20 cellular contexts compared by ENCODE assay signal in genomic region chr17:29504711-29505110, GRCh38.
A peak's percentile ranks its signal among the peaks of the same experiment; 100 is the strongest.
DNase-seq lines count a peak whose midpoint lies in the region; ATAC-seq, FAIRE-seq and TF ChIP-seq lines count a peak whose summit lies in the region.
"Had no signal": no experiment of that assay in that cellular context is flagged by ENCODE, and none has a peak within 500 bp of the region (broad histone marks: within the 10 kb centered on the region; RNA-seq: fewer than 3 reads in every experiment).

No MANE protein-coding gene starts in this region.

- H3F3A ChIP-seq in PC-9 (ENCODE audit: insufficient read depth, low read depth) = peaks cover 10% of the 10 kb centered on the region; the same call in 1 of the 2 replicates

- peak; percentile 83 for ATAC-seq in omental fat pad (ENCODE audit: low FRiP score)
- ATAC-seq in HG03108 (IDR thresholded peaks at IDR 0.05; ENCODE audit: unreplicated experiment) = no peak
- no peak for ATAC-seq in GM18867 (IDR thresholded peaks at IDR 0.05; ENCODE audit: unreplicated experiment)
- ATAC-seq: SK-N-SH treated with all-trans-retinoic acid at 6 μM for 48 hours, T-cell had no signal

- peaks cover 1% of the 10 kb centered on the region for H3K36me3 ChIP-seq in fibroblast of lung (ENCODE audit: control insufficient read depth, insufficient read depth, low read length)
- H3K36me3 ChIP-seq in PC-9 (ENCODE audit: low read depth) = peaks cover 52% of the 10 kb centered on the region

- no peak overlapping the region for H2AFZ ChIP-seq in fibroblast of lung (ENCODE audit: low read length)
- H2AFZ ChIP-seq in PC-9 = no peak overlapping the region

- intact Hi-C loops in PC-9 (cut with micrococcal nuclease; ENCODE audit: unreplicated experiment) = no loop called here

- no peak overlapping the region for H3K27ac ChIP-seq in fibroblast of lung (ENCODE audit: insufficient read depth, low read length)
- no peak overlapping the region for H3K27ac ChIP-seq in PC-9

- DNase-seq in amniotic epithelial cell (ENCODE audit: low read depth) (peak; percentile 85), fibroblast of lung (ENCODE audit: low read depth in 2 of 2) (peak; percentile 7 to 46), omental fat pad (ENCODE audit: low spot score) (no peak), iPS-NIHi11 (ENCODE audit: low spot score) (no peak), PC-9 (no peak)
- DNase-seq: ACHN; CD4-positive, alpha-beta T cell; GOT3; KBM-7; MV-4-11; NCI-H1694 treated with DMSO at 0.1 percent for 48 hours; NCI-H510A; NCI-H748 treated with DMSO at 0.1 percent for 48 hours; NK-92 treated with Interleukin-12 subunit alpha and Interleukin-12 subunit beta, amount 100 ng/mL, for 24 hours; SHP77; T-cell had no signal

- FAIRE-seq in G401.6 (lab: Jason Lieb, UNC) = peak; percentile 46

- H3K4me3 ChIP-seq in fibroblast of lung (replicated peaks in 1 of 4; ENCODE audit: control extremely low read depth in 1 of 4, insufficient read depth in 1 of 4, low read depth in 3 of 4, low read length in 4 of 4) (no peak overlapping the region), PC-9 (no peak overlapping the region)

- no peaks in the 10 kb centered on the region for H3K79me2 ChIP-seq in fibroblast of lung (ENCODE audit: control insufficient read depth, insufficient read depth, low read length)
- H3K79me2 ChIP-seq in PC-9 (ENCODE audit: low read depth) = no peaks in the 10 kb centered on the region

- CTCF ChIA-PET in PC-9 (lab: Charles Lee) = no interaction called here

- H3K27me3 ChIP-seq in fibroblast of lung (ENCODE audit: control insufficient read depth, insufficient read depth, low read length) (no peaks in the 10 kb centered on the region), PC-9 (ENCODE audit: insufficient read depth, low read depth) (no peaks in the 10 kb centered on the region)

- H3K4me1 ChIP-seq in fibroblast of lung (ENCODE audit: control insufficient read depth, extremely low read depth, insufficient read depth, low read length) (no peaks in the 10 kb centered on the region), PC-9 (replicated peaks; ENCODE audit: insufficient read depth) (no peaks in the 10 kb centered on the region)

- H3K9me3 ChIP-seq in fibroblast of lung (ENCODE audit: control insufficient read depth, insufficient read depth, low read depth, low read length) = no peaks in the 10 kb centered on the region
- no peaks in the 10 kb centered on the region for H3K9me3 ChIP-seq in PC-9 (ENCODE audit: insufficient read depth, low read depth)

- H3K9ac ChIP-seq in fibroblast of lung (ENCODE audit: insufficient read depth, low read length) = no peak overlapping the region

- no peaks in the 10 kb centered on the region for H3K9me2 ChIP-seq in PC-9 (ENCODE audit: insufficient read depth)

- no TSS peak for BruUV-seq in PC-9 (replicated peaks; lab: Mats Ljungman, UMichigan)

- no peak for TF ChIP-seq CTCF in fibroblast of lung (conservative IDR thresholded peaks at IDR 0.05 in 1 of 2, IDR thresholded peaks at IDR 0.05 in 1 of 2; ENCODE audit: low read depth in 1 of 2, low read length in 2 of 2)
- TF ChIP-seq CTCF in omental fat pad (IDR thresholded peaks at IDR 0.05) = no peak
- TF ChIP-seq CTCF in PC-9 (conservative IDR thresholded peaks at IDR 0.05) = no peak

- H3K4me2 ChIP-seq in fibroblast of lung (ENCODE audit: extremely low read depth, insufficient read depth, low read length) (no peak overlapping the region), PC-9 (no peak overlapping the region)

- POLR2A ChIA-PET in PC-9 (lab: Charles Lee; ENCODE audit: unreplicated experiment) = interaction anchor here (0.7 kb wide), 2 partner anchors 666 to 900 kb away, joined by 3 read pairs; no protein-coding TSS in a partner anchor

- no peaks in the 10 kb centered on the region for H4K20me1 ChIP-seq in fibroblast of lung (ENCODE audit: control insufficient read depth, extremely low read depth, insufficient read depth, low read length)
- no peaks in the 10 kb centered on the region; the same call in none of the 2 replicates for H4K20me1 ChIP-seq in PC-9 (ENCODE audit: insufficient read depth)

Comparison
In these comparisons a context has a peak if more than half of its experiments do, and no peak if none do; other contexts are left out.
1. DNase-seq: peak in amniotic epithelial cell (single experiment) and fibroblast of lung (2 of 2); none in omental fat pad (single experiment), iPS-NIHi11 (single experiment) and PC-9 (0 of 2).